Comparison of ENCODE assay signal across 9 cellular contexts in genomic region chr17:57927048-57927723, GRCh38. TPM values are rescaled to one million over a fixed set of nuclear protein-coding genes. Genes with fewer than 3 reads are reported as not detected.
DNase-seq lines count a peak whose midpoint lies in the region; ATAC-seq and TF ChIP-seq lines count a peak whose summit lies in the region.
"Had no signal": no experiment of that assay in that cellular context is flagged by ENCODE, and none has a peak within 500 bp of the region (broad histone marks: within the 10 kb centered on the region; RNA-seq: fewer than 3 reads in every experiment).

No MANE protein-coding gene starts in this region.

- H3K36me3 Mint-ChIP-seq in H9 (ENCODE audit: insufficient read depth in 1 of 3, low read depth in 3 of 3) = no peaks in the 10 kb centered on the region; a peak in 1 of 7 replicates
- no peaks in the 10 kb centered on the region for H3K36me3 Mint-ChIP-seq in CD4-positive, alpha-beta T cell (ENCODE audit: low read depth)

- H3K23me2 ChIP-seq in H9 (ENCODE audit: insufficient read length, low read depth, low read length, poor library complexity, severe bottlenecking) = no peaks in the 10 kb centered on the region

- no peak overlapping the region for H2AFZ ChIP-seq in H9 (ENCODE audit: low read length)
- H2AFZ ChIP-seq: parathyroid adenoma had no signal

- H3K79me2 ChIP-seq in H9 (ENCODE audit: insufficient read depth, low read length) = no peaks in the 10 kb centered on the region

- no peak for TF ChIP-seq CTCF in H9 (conservative IDR thresholded peaks at IDR 0.05)
- TF ChIP-seq CTCF in CD4-positive, alpha-beta T cell (IDR thresholded peaks at IDR 0.05) = no peak

- H2BK5ac ChIP-seq in H9 (ENCODE audit: insufficient read length, low read length) = no peak overlapping the region

- no peak for DNase-seq in H9
- peak; percentile 76 for DNase-seq in fibroblast of the conjunctiva (ENCODE audit: low read depth)
- DNase-seq in sciatic nerve (ENCODE audit: low spot score) = no peak
- no peak for DNase-seq in HAP-1 (ENCODE audit: low spot score in 2 of 2)
- DNase-seq in CD4-positive, alpha-beta T cell = no peak
- no peak for DNase-seq in DMS114 treated with DMSO at 0.1 percent for 48 hours (lab: John Stamatoyannopoulos, UW; ENCODE audit: unreplicated experiment)

- no peak overlapping the region for H4K5ac ChIP-seq in H9 (ENCODE audit: insufficient read length, low read depth, low read length)

- no peak overlapping the region for H3T11ph ChIP-seq in H9 (ENCODE audit: low read length)

- no peak overlapping the region for H2AK5ac ChIP-seq in H9 (ENCODE audit: insufficient read length, low read length)

- POLR2A ChIA-PET in CD4-positive, alpha-beta T cell (lab: Charles Lee) = no interaction called here

- H2BK12ac ChIP-seq in H9 (ENCODE audit: insufficient read length, low read depth, low read length) = no peak overlapping the region

- H3K4me1 Mint-ChIP-seq in H9 = peaks cover 27 to 49% of the 10 kb centered on the region in 2 experiments
- H3K4me1 Mint-ChIP-seq in CD4-positive, alpha-beta T cell (ENCODE audit: low read depth) = no peaks in the 10 kb centered on the region

- H3K18ac ChIP-seq in H9 (ENCODE audit: insufficient read length, low read depth, low read length) = no peak overlapping the region

- ATAC-seq in sciatic nerve (peak; percentile 94), GM19452 (IDR thresholded peaks at IDR 0.05; ENCODE audit: unreplicated experiment) (no peak)
- no peak for ATAC-seq in CD4-positive, alpha-beta T cell (ENCODE audit: poor library complexity)

- H3K27ac ChIP-seq in H9 (ENCODE audit: insufficient read length, low read depth, low read length) = no peak overlapping the region
- H3K27ac ChIP-seq in CD4-positive, alpha-beta T cell (ENCODE audit: low read depth, low read length) = no peak overlapping the region
- H3K27ac ChIP-seq: parathyroid adenoma had no signal

- H3K4me1 ChIP-seq in H9 (ENCODE audit: insufficient read depth, low read length) (no peaks in the 10 kb centered on the region), HAP-1 (peaks cover 13% of the 10 kb centered on the region)
- H3K4me1 ChIP-seq: parathyroid adenoma had no signal

- no peak overlapping the region for H2BK120ac ChIP-seq in H9 (ENCODE audit: low read depth, low read length, poor library complexity, severe bottlenecking)

- H3K4me2 ChIP-seq in H9 (ENCODE audit: insufficient read depth, insufficient read length, low read length) = no peak overlapping the region

- CTCF ChIA-PET in CD4-positive, alpha-beta T cell (lab: Charles Lee) = no interaction called here

- H3K56ac ChIP-seq in H9 (ENCODE audit: insufficient read length, low read depth, low read length) = no peak overlapping the region

- H3K4ac ChIP-seq in H9 (ENCODE audit: low read depth, low read length) = no peak overlapping the region

- H4K91ac ChIP-seq in H9 (ENCODE audit: insufficient read length, low read depth, low read length) = no peak overlapping the region

- no peaks in the 10 kb centered on the region for H3K79me1 ChIP-seq in H9 (ENCODE audit: insufficient read depth, low read depth, low read length, poor library complexity, severe bottlenecking)

- H2BK20ac ChIP-seq in H9 (ENCODE audit: low read depth, low read length, poor library complexity, severe bottlenecking) = no peak overlapping the region

- H4K20me1 ChIP-seq in H9 (ENCODE audit: control insufficient read depth, insufficient read depth, insufficient read length) = no peaks in the 10 kb centered on the region

- in situ Hi-C loops in HAP-1 (cut with MboI; ENCODE audit: low sequenced_read_pairs) = no loop called here

- H3K27me3 Mint-ChIP-seq in H9 (ENCODE audit: low read depth) = peaks cover 77% of the 10 kb centered on the region
- peaks cover 4% of the 10 kb centered on the region for H3K27me3 Mint-ChIP-seq in CD4-positive, alpha-beta T cell

- intact Hi-C loops in sciatic nerve (cut with DNase I) = no loop called here
- intact Hi-C loops in CD4-positive, alpha-beta T cell (cut with DNase I, micrococcal nuclease) = no loop called here

- no peak overlapping the region for H3K9ac ChIP-seq in H9 (ENCODE audit: extremely low read depth, insufficient read length, low read length)
- H3K9ac ChIP-seq: parathyroid adenoma had no signal

- H3K14ac ChIP-seq in H9 (ENCODE audit: insufficient read depth, low read length) = no peak overlapping the region

- H3K9me3 Mint-ChIP-seq in H9 = no peaks in the 10 kb centered on the region
- no peaks in the 10 kb centered on the region for H3K9me3 Mint-ChIP-seq in CD4-positive, alpha-beta T cell

- no peak overlapping the region for H3K23ac ChIP-seq in H9 (ENCODE audit: insufficient read length, low read depth, low read length)

- H3K9me3 ChIP-seq in H9 (ENCODE audit: control insufficient read depth, low read depth, low read length) (no peaks in the 10 kb centered on the region), HAP-1 (no peaks in the 10 kb centered on the region)
- no peaks in the 10 kb centered on the region for H3K9me3 ChIP-seq in CD4-positive, alpha-beta T cell (ENCODE audit: control insufficient read depth, low read length)

- H3K36me3 ChIP-seq in HAP-1 (replicated peaks) = no peaks in the 10 kb centered on the region

- no peak overlapping the region for H2BK15ac ChIP-seq in H9 (ENCODE audit: low read depth, low read length)

- peak overlapping the region in 2 of 3 experiments; percentile 40 to 46; a peak in 3 of 7 replicates for H3K27ac Mint-ChIP-seq in H9
- H3K27ac Mint-ChIP-seq in CD4-positive, alpha-beta T cell = no peak overlapping the region

- no peak overlapping the region for H3K4me3 ChIP-seq in HAP-1

- H3K27me3 ChIP-seq in H9 (ENCODE audit: insufficient read depth, low read length) (no peaks in the 10 kb centered on the region; the same call in 1 of the 2 replicates), HAP-1 (ENCODE audit: low read depth) (no peaks in the 10 kb centered on the region)
- H3K27me3 ChIP-seq in CD4-positive, alpha-beta T cell (ENCODE audit: control insufficient read depth, insufficient read depth, low read length) = peaks cover 5% of the 10 kb centered on the region

- peak overlapping the region in 1 of 2 experiments; percentile 2; a peak in 2 of 5 replicates for H3K4me3 Mint-ChIP-seq in H9
- no peak overlapping the region for H3K4me3 Mint-ChIP-seq in CD4-positive, alpha-beta T cell

- no CpG with 5 or more reads among the region's 5 CpGs for WGBS in H9 (ENCODE audit: extremely low coverage, insufficient read length, low lambda C conversion rate)

- H4K8ac ChIP-seq in H9 (replicated peaks; ENCODE audit: insufficient read length, low read depth, low read length) = no peak overlapping the region

TF ChIP-seq in PFSK-1, 5 proteins besides CTCF, POLR2A, EP300 and RAD21:
- TF ChIP-seq FOXP2 (optimal IDR thresholded peaks at IDR 0.05; ENCODE audit: borderline replicate concordance, extremely low read depth, extremely low read length, insufficient read depth) = no peak
- peak; percentile 84; the same call in 1 of the 2 replicates for TF ChIP-seq SIN3A (IDR thresholded peaks at IDR 0.05; ENCODE audit: borderline replicate concordance, insufficient read depth, low read length)
- peak in 1 of 2 experiments; percentile 43; a peak in 1 of 4 replicates for TF ChIP-seq REST (IDR thresholded peaks at IDR 0.05; ENCODE audit: insufficient read depth in 1 of 2, low read depth in 2 of 2, low read length in 2 of 2)

RNA-seq across cellular contexts. Expression of gene CUEDC1, which starts 28.0 kb away (rescaled TPM):
- total RNA-seq in H9 (2021) (6.5 and 7.3 TPM in 2 replicates), sciatic nerve (44.3 TPM)
- polyA plus RNA-seq in PFSK-1 (2012; ENCODE audit: insufficient read length, low read depth) = 47.2 TPM
- total RNA-seq in CD4-positive, alpha-beta T cell = 1 to 10 TPM in 1 of 2 experiments, under 1 TPM in 1; 0.41 to 1.0 TPM
